In genomic region chr1:36397378-36398230, GRCh38 we compare ENCODE assay signal across 1 cellular context.
TF ChIP-seq lines count a peak whose summit lies in the region.

LSM10 (minus strand) TSS chr1:36397908; CDS start chr1:36394129, 3,779 bp downstream.

TF ChIP-seq in HepG2, 621 proteins besides CTCF, POLR2A, EP300 and RAD21 (continued from another document and continues in another):
- TF ChIP-seq HNF4G (IDR thresholded peaks at IDR 0.05; ENCODE audit: borderline replicate concordance, low read depth, low read length), result no peak
- 0 out of 2 replicates have a peak, but pooled peaks have one; percentile 31 for TF ChIP-seq HNF4G (CRISPR knock-in tag; IDR thresholded peaks at IDR 0.05; ENCODE audit: borderline replicate concordance, low read depth)
- peak; percentile 97 for TF ChIP-seq PHF8 (CRISPR knock-in tag; IDR thresholded peaks at IDR 0.05)
- TF ChIP-seq ZKSCAN8 (CRISPR knock-in tag; IDR thresholded peaks at IDR 0.05; ENCODE audit: borderline replicate concordance), result peak; percentile 69; the same call in 1 of the 2 replicates
- TF ChIP-seq ZNF503 (CRISPR knock-in tag; IDR thresholded peaks at IDR 0.05), result peak; percentile 58; the same call in 1 of the 2 replicates
- no peak for TF ChIP-seq JUNB (CRISPR knock-in tag; IDR thresholded peaks at IDR 0.05; ENCODE audit: borderline replicate concordance)
- peak; percentile 73; the same call in 1 of the 2 replicates for TF ChIP-seq SALL2 (CRISPR knock-in tag; IDR thresholded peaks at IDR 0.05)
- TF ChIP-seq DR1 (CRISPR knock-in tag; IDR thresholded peaks at IDR 0.05), result peak; percentile 66; the same call in 1 of the 2 replicates
- TF ChIP-seq HDAC1 (CRISPR knock-in tag; IDR thresholded peaks at IDR 0.05), result peak; percentile 88
- no peak for TF ChIP-seq SIN3B (IDR thresholded peaks at IDR 0.05; ENCODE audit: low read length)
- peak; percentile 84 for TF ChIP-seq PRDM15 (CRISPR knock-in tag; IDR thresholded peaks at IDR 0.05)
- peak; percentile 53; the same call in 1 of the 2 replicates for TF ChIP-seq HOXA9 (CRISPR knock-in tag; IDR thresholded peaks at IDR 0.05; ENCODE audit: borderline replicate concordance)
- TF ChIP-seq, protein P1, sequence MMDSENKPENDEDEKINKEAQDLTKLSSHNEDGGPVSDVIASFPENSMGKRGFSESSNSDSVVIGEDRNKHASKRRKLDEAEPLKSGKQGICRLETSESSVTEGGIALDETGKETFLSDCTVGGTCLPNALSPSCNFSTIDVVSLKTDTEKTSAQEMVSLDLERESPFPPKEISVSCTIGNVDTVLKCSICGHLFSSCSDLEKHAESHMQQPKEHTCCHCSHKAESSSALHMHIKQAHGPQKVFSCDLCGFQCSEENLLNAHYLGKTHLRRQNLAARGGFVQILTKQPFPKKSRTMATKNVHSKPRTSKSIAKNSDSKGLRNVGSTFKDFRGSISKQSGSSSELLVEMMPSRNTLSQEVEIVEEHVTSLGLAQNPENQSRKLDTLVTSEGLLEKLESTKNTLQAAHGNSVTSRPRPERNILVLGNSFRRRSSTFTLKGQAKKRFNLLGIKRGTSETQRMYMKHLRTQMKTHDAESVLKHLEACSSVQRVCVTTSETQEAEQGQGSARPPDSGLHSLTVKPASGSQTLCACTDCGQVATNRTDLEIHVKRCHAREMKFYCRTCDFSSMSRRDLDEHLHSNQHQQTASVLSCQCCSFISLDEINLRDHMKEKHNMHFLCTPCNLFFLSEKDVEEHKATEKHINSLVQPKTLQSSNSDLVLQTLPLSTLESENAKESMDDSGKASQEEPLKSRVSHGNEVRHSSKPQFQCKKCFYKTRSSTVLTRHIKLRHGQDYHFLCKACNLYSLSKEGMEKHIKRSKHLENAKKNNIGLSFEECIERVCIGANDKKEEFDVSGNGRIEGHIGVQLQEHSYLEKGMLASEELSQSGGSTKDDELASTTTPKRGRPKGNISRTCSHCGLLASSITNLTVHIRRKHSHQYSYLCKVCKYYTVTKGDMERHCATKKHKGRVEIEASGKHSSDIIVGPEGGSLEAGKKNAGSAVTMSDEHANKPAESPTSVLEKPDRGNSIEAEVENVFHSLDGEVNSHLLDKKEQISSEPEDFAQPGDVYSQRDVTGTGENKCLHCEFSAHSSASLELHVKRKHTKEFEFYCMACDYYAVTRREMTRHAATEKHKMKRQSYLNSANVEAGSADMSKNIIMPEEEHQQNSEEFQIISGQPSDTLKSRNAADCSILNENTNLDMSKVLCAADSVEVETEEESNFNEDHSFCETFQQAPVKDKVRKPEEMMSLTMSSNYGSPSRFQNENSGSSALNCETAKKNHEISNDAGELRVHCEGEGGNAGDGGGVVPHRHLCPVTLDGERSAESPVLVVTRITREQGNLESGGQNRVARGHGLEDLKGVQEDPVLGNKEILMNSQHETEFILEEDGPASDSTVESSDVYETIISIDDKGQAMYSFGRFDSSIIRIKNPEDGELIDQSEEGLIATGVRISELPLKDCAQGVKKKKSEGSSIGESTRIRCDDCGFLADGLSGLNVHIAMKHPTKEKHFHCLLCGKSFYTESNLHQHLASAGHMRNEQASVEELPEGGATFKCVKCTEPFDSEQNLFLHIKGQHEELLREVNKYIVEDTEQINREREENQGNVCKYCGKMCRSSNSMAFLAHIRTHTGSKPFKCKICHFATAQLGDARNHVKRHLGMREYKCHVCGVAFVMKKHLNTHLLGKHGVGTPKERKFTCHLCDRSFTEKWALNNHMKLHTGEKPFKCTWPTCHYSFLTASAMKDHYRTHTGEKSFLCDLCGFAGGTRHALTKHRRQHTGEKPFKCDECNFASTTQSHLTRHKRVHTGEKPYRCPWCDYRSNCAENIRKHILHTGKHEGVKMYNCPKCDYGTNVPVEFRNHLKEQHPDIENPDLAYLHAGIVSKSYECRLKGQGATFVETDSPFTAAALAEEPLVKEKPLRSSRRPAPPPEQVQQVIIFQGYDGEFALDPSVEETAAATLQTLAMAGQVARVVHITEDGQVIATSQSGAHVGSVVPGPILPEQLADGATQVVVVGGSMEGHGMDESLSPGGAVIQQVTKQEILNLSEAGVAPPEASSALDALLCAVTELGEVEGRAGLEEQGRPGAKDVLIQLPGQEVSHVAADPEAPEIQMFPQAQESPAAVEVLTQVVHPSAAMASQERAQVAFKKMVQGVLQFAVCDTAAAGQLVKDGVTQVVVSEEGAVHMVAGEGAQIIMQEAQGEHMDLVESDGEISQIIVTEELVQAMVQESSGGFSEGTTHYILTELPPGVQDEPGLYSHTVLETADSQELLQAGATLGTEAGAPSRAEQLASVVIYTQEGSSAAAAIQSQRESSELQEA (CRISPR knock-in tag; IDR thresholded peaks at IDR 0.05; ENCODE audit: not compliant biosample characterization), result peak; percentile 24
- TF ChIP-seq TERF1 (CRISPR knock-in tag; IDR thresholded peaks at IDR 0.05), result no peak
- no peak for TF ChIP-seq ZNF790 (CRISPR knock-in tag; IDR thresholded peaks at IDR 0.05; ENCODE audit: borderline replicate concordance)
- peak; percentile 24; the same call in 1 of the 2 replicates for TF ChIP-seq MLX (CRISPR knock-in tag; IDR thresholded peaks at IDR 0.05)
- no peak for TF ChIP-seq ZSCAN29 (CRISPR knock-in tag; conservative IDR thresholded peaks at IDR 0.05)
- TF ChIP-seq NFE2L1 (CRISPR knock-in tag; IDR thresholded peaks at IDR 0.05; ENCODE audit: borderline replicate concordance), result no peak; the same call in 1 of the 2 replicates
- 0 out of 2 replicates have a peak, but pooled peaks have one; percentile 48 for TF ChIP-seq GATA4 (IDR thresholded peaks at IDR 0.05; ENCODE audit: borderline replicate concordance, low read depth)
- no peak for TF ChIP-seq ZNF841 (CRISPR knock-in tag; IDR thresholded peaks at IDR 0.05; ENCODE audit: borderline replicate concordance)
- TF ChIP-seq NR2C2 (CRISPR knock-in tag; IDR thresholded peaks at IDR 0.05; ENCODE audit: borderline replicate concordance), result peak; percentile 21; the same call in 1 of the 2 replicates
- peak; percentile 86 for TF ChIP-seq ZNF501 (CRISPR knock-in tag; IDR thresholded peaks at IDR 0.05)
- TF ChIP-seq, protein P2, sequence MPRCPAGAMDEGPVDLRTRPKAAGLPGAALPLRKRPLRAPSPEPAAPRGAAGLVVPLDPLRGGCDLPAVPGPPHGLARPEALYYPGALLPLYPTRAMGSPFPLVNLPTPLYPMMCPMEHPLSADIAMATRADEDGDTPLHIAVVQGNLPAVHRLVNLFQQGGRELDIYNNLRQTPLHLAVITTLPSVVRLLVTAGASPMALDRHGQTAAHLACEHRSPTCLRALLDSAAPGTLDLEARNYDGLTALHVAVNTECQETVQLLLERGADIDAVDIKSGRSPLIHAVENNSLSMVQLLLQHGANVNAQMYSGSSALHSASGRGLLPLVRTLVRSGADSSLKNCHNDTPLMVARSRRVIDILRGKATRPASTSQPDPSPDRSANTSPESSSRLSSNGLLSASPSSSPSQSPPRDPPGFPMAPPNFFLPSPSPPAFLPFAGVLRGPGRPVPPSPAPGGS (CRISPR knock-in tag; IDR thresholded peaks at IDR 0.05), result peak; percentile 74; the same call in 1 of the 2 replicates
- TF ChIP-seq, protein P3, sequence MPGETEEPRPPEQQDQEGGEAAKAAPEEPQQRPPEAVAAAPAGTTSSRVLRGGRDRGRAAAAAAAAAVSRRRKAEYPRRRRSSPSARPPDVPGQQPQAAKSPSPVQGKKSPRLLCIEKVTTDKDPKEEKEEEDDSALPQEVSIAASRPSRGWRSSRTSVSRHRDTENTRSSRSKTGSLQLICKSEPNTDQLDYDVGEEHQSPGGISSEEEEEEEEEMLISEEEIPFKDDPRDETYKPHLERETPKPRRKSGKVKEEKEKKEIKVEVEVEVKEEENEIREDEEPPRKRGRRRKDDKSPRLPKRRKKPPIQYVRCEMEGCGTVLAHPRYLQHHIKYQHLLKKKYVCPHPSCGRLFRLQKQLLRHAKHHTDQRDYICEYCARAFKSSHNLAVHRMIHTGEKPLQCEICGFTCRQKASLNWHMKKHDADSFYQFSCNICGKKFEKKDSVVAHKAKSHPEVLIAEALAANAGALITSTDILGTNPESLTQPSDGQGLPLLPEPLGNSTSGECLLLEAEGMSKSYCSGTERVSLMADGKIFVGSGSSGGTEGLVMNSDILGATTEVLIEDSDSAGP (CRISPR knock-in tag; IDR thresholded peaks at IDR 0.05; ENCODE audit: borderline replicate concordance), result peak; percentile 90; the same call in 1 of the 2 replicates
- no peak for TF ChIP-seq PAXIP1 (CRISPR knock-in tag; conservative IDR thresholded peaks at IDR 0.05)
- TF ChIP-seq ZNF816 (CRISPR knock-in tag; IDR thresholded peaks at IDR 0.05; ENCODE audit: borderline replicate concordance), result no peak
- peak; percentile 76 for TF ChIP-seq GATAD1 (CRISPR knock-in tag; IDR thresholded peaks at IDR 0.05)
- peak; percentile 49; the same call in 1 of the 2 replicates for TF ChIP-seq SMAD3 (CRISPR knock-in tag; IDR thresholded peaks at IDR 0.05)
- no peak for TF ChIP-seq CC2D1A (CRISPR knock-in tag; IDR thresholded peaks at IDR 0.05)
- TF ChIP-seq YEATS2 (CRISPR knock-in tag; IDR thresholded peaks at IDR 0.05; ENCODE audit: borderline replicate concordance), result peak; percentile 47; the same call in 1 of the 2 replicates
- TF ChIP-seq ZNF496 (CRISPR knock-in tag; IDR thresholded peaks at IDR 0.05; ENCODE audit: insufficient replicate concordance), result no peak
- TF ChIP-seq ZNF766 (CRISPR knock-in tag; IDR thresholded peaks at IDR 0.05; ENCODE audit: borderline replicate concordance), result 0 out of 2 replicates have a peak, but pooled peaks have one; percentile 82
- no peak for TF ChIP-seq KLF12 (CRISPR knock-in tag; IDR thresholded peaks at IDR 0.05; ENCODE audit: borderline replicate concordance)
- peak; percentile 70 for TF ChIP-seq SUZ12 (IDR thresholded peaks at IDR 0.05; ENCODE audit: low read depth, low read length)
